16 cellular contexts compared by ENCODE assay signal in genomic region chr11:16239130-16240105, GRCh38.
DNase-seq lines count a peak whose midpoint lies in the region; ATAC-seq and TF ChIP-seq lines count a peak whose summit lies in the region.
"Had no signal": no experiment of that assay in that cellular context is flagged by ENCODE, and none has a peak within 500 bp of the region (broad histone marks: within the 10 kb centered on the region; RNA-seq: fewer than 3 reads in every experiment).

No MANE protein-coding gene starts in this region.

- no peaks in the 10 kb centered on the region for H3K27me3 ChIP-seq in WERI-Rb-1 (ENCODE audit: insufficient read depth, low read depth, severe bottlenecking)
- H3K27me3 ChIP-seq: esophagus squamous epithelium, upper lobe of left lung had no signal

- no peak overlapping the region for H3K27ac ChIP-seq in WERI-Rb-1
- H3K27ac ChIP-seq: esophagus squamous epithelium, upper lobe of left lung had no signal

- no peaks in the 10 kb centered on the region for H3K36me3 Mint-ChIP-seq in osteocyte (ENCODE audit: unreplicated experiment)

- intact Hi-C loops in left cardiac atrium (cut with DNase I) = no loop called here

- no peak overlapping the region for H3K4me3 ChIP-seq in WERI-Rb-1 (ENCODE audit: low read depth, low read length)
- H3K4me3 ChIP-seq: esophagus squamous epithelium, GM12878, upper lobe of left lung had no signal

- no peaks in the 10 kb centered on the region for H3K9me3 ChIP-seq in WERI-Rb-1 (ENCODE audit: severe bottlenecking)
- H3K9me3 ChIP-seq: esophagus squamous epithelium, upper lobe of left lung had no signal

- DNase-seq in HCEC 1CT = peak; percentile 5
- peak; percentile 80 for DNase-seq in NCI-H524 treated with DMSO at 0.1 percent for 48 hours (lab: John Stamatoyannopoulos, UW)
- DNase-seq in left cardiac atrium = no peak
- DNase-seq in osteocyte (ENCODE audit: extremely low spot score, unreplicated experiment) = no peak
- DNase-seq in NCI-H510A treated with DMSO at 0.1 percent for 48 hours (lab: John Stamatoyannopoulos, UW) = no peak
- DNase-seq in WERI-Rb-1 = no peak
- DNase-seq in cortex of kidney (lab: John Stamatoyannopoulos, UW) = no peak
- DNase-seq: activated CD4-positive, alpha-beta T cell treated with anti-CD3 and anti-CD28 coated beads for 4 hours; activated T-cell treated with anti-CD3 and anti-CD28 coated beads, Interleukin-2, amount 50 U/mL, for 1 hour; esophagus squamous epithelium; stimulated activated CD8-positive, alpha-beta memory T cell treated with anti-CD3 and anti-CD28 coated beads, Interleukin-4, amount 100 ng/mL, for 48 hours; upper lobe of left lung had no signal

- TF ChIP-seq CTCF in osteocyte (IDR thresholded peaks at IDR 0.05) = no peak
- no peak for TF ChIP-seq CTCF in WERI-Rb-1 (IDR thresholded peaks at IDR 0.05; ENCODE audit: low read depth, low read length)

- H3K4me1 Mint-ChIP-seq in osteocyte (ENCODE audit: unreplicated experiment) = peaks cover 18% of the 10 kb centered on the region

- H3K27me3 Mint-ChIP-seq in osteocyte (ENCODE audit: unreplicated experiment) = no peaks in the 10 kb centered on the region
- H3K27me3 Mint-ChIP-seq: dendritic cell treated with granulocyte-macrophage colony-stimulating factor and Interleukin-4, amounts not matched to agents 40 ng/mL and 50 ng/mL, for 4 days had no signal

- peak overlapping the region; percentile 53 for H3K4me3 Mint-ChIP-seq in osteocyte (ENCODE audit: unreplicated experiment)
- H3K4me3 Mint-ChIP-seq: dendritic cell treated with granulocyte-macrophage colony-stimulating factor and Interleukin-4, amounts not matched to agents 40 ng/mL and 50 ng/mL, for 4 days; T-helper 1 cell treated with Interleukin-12 subunit alpha and Interleukin-12 subunit beta and Interleukin-4 antibody, amounts not matched to agents 30 μg/mL and 1 μg/mL, for 36 hours had no signal

- H3K27ac Mint-ChIP-seq in osteocyte (ENCODE audit: unreplicated experiment) = peak overlapping the region; percentile 82
- H3K27ac Mint-ChIP-seq: dendritic cell treated with granulocyte-macrophage colony-stimulating factor and Interleukin-4, amounts not matched to agents 40 ng/mL and 50 ng/mL, for 4 days; T-helper 1 cell treated with Interleukin-12 subunit alpha and Interleukin-12 subunit beta and Interleukin-4 antibody, amounts not matched to agents 30 μg/mL and 1 μg/mL, for 36 hours had no signal

- ATAC-seq in left cardiac atrium = peak; percentile 76 to 83
- ATAC-seq: GM12878, Panc1 had no signal

- no peaks in the 10 kb centered on the region for H3K36me3 ChIP-seq in WERI-Rb-1
- H3K36me3 ChIP-seq: esophagus squamous epithelium, upper lobe of left lung had no signal

- no peaks in the 10 kb centered on the region for H3K9me3 Mint-ChIP-seq in osteocyte (ENCODE audit: unreplicated experiment)
- H3K9me3 Mint-ChIP-seq: dendritic cell treated with granulocyte-macrophage colony-stimulating factor and Interleukin-4, amounts not matched to agents 40 ng/mL and 50 ng/mL, for 4 days; T-helper 1 cell treated with Interleukin-12 subunit alpha and Interleukin-12 subunit beta and Interleukin-4 antibody, amounts not matched to agents 30 μg/mL and 1 μg/mL, for 36 hours had no signal

Comparison
In these comparisons a context has a peak if more than half of its experiments do, and no peak if none do; other contexts are left out.
1. DNase-seq: peak in HCEC 1CT (single experiment) and NCI-H524 treated with DMSO at 0.1 percent for 48 hours (single experiment); none in left cardiac atrium (single experiment), osteocyte (single experiment), NCI-H510A treated with DMSO at 0.1 percent for 48 hours (single experiment), WERI-Rb-1 (single experiment) and cortex of kidney (single experiment).